ENCODE assay signal across 30 cellular contexts in the genomic region with DNA sequence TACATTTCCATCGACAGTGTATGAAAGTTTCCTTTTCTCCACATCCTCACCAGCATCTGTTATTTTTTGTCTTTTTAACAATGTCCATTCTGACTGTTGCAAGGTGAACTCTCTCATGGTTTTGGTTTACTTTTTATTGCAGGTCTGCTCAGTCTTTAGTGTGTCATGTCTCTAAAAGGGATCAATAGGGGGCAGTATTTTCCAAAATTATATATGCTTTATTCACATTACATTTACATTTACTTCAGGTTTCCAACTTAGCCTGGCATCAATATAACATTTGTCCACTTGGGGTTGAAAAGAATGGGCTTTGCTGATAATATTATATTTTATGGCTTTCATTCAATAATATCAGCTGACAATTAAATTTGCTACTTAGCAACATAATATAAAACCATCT.
A peak's percentile ranks its signal among the peaks of the same experiment; 100 is the strongest.
DNase-seq lines count a peak whose midpoint lies in the region; ATAC-seq and TF ChIP-seq lines count a peak whose summit lies in the region.
"Had no signal": no experiment of that assay in that cellular context is flagged by ENCODE, and none has a peak within 500 bp of the region (broad histone marks: within the 10 kb centered on the region; RNA-seq: fewer than 3 reads in every experiment).

No MANE protein-coding gene starts in this region.

- H3K4me3 ChIP-seq in SK-N-SH (ENCODE audit: low read depth in 2 of 2, low read length in 1 of 2): no peak overlapping the region
- H3K4me3 ChIP-seq in brain microvascular endothelial cell (ENCODE audit: low read depth, low read length): no peak overlapping the region
- H3K4me3 ChIP-seq: A549, cardiac muscle cell, coronary artery, left ventricle myocardium inferior, testis, uterus had no signal

- H3K9me3 Mint-ChIP-seq in type B pancreatic cell: no peaks in the 10 kb centered on the region
- peaks cover 1% of the 10 kb centered on the region for H3K9me3 Mint-ChIP-seq in activated CD4-positive, alpha-beta T cell treated with anti-CD3 and anti-CD28 coated beads for 36 hours (ENCODE audit: low read depth)
- H3K9me3 Mint-ChIP-seq: stimulated activated naive CD8-positive, alpha-beta T cell treated with anti-CD3 and anti-CD28 coated beads, Interleukin-15, Interleukin-2, amounts not matched to agents 100 ng/mL and 50 ng/mL, for 24 hours had no signal

- CTCF ChIA-PET in SK-N-SH (lab: Yijun Ruan, JAX): no interaction called here
- CTCF ChIA-PET in activated CD4-positive, alpha-beta T cell treated with anti-CD3 and anti-CD28 coated beads for 36 hours (lab: Charles Lee): no interaction called here

- H3K4me2 ChIP-seq in SK-N-SH: no peak overlapping the region
- H3K4me2 ChIP-seq: A549 had no signal

- no peaks in the 10 kb centered on the region for H3K36me3 Mint-ChIP-seq in type B pancreatic cell
- H3K36me3 Mint-ChIP-seq in activated CD4-positive, alpha-beta T cell treated with anti-CD3 and anti-CD28 coated beads for 36 hours (ENCODE audit: low read depth): no peaks in the 10 kb centered on the region
- H3K36me3 Mint-ChIP-seq: activated naive CD4-positive, alpha-beta T cell treated with anti-CD3 and anti-CD28 coated beads, Interleukin-2, amount 50 U/mL, for 72 hours; CD4-positive, alpha-beta memory T cell had no signal

- no peak overlapping the region for H3K27ac Mint-ChIP-seq in type B pancreatic cell
- H3K27ac Mint-ChIP-seq in activated CD4-positive, alpha-beta T cell treated with anti-CD3 and anti-CD28 coated beads for 36 hours: no peak overlapping the region
- H3K27ac Mint-ChIP-seq: activated naive CD4-positive, alpha-beta T cell treated with anti-CD3 and anti-CD28 coated beads, Interleukin-2, amount 50 U/mL, for 72 hours; CD4-positive, alpha-beta memory T cell; stimulated activated naive CD8-positive, alpha-beta T cell treated with anti-CD3 and anti-CD28 coated beads, Interleukin-15, Interleukin-2, amounts not matched to agents 100 ng/mL and 50 ng/mL, for 24 hours had no signal

- H3K4me3 Mint-ChIP-seq in type B pancreatic cell: no peak overlapping the region
- no peak overlapping the region for H3K4me3 Mint-ChIP-seq in activated CD4-positive, alpha-beta T cell treated with anti-CD3 and anti-CD28 coated beads for 36 hours
- H3K4me3 Mint-ChIP-seq: CD4-positive, alpha-beta memory T cell; stimulated activated naive CD8-positive, alpha-beta T cell treated with anti-CD3 and anti-CD28 coated beads, Interleukin-15, Interleukin-2, amounts not matched to agents 100 ng/mL and 50 ng/mL, for 24 hours had no signal

- DNase-seq in SK-N-SH: no peak
- peak; percentile 0 for DNase-seq in NCI-H1694 (lab: John Stamatoyannopoulos, UW)
- DNase-seq in brain microvascular endothelial cell: no peak
- DNase-seq in type B pancreatic cell (ENCODE audit: extremely low spot score, unreplicated experiment): no peak
- DNase-seq in hepatic stellate cell (ENCODE audit: low spot score): no peak
- no peak for DNase-seq in activated CD8-positive, alpha-beta memory T cell treated with anti-CD3 and anti-CD28 coated beads, Interleukin-2, amount 50 U/mL, for 4 hours
- no peak for DNase-seq in activated CD4-positive, alpha-beta T cell treated with anti-CD3 and anti-CD28 coated beads for 36 hours
- DNase-seq: activated T-cell treated with anti-CD3 and anti-CD28 coated beads for 4 hours; amygdala; CD4-positive, alpha-beta memory T cell; effector CD8-positive, alpha-beta T cell; erythroblast; Kasumi-1; left ventricle myocardium inferior; mesendoderm; NCI-H1048; NCI-H510A treated with DMSO at 0.1 percent for 48 hours; right cardiac atrium; SHP77; stimulated activated CD4-positive, alpha-beta T cell treated with anti-CD3 and anti-CD28 coated beads, Interleukin-1b, Interleukin-23, amount 100 ng/mL, for 48 hours; testis; uterus had no signal

- H3K27me3 ChIP-seq in SK-N-SH (ENCODE audit: insufficient read depth) (no peaks in the 10 kb centered on the region), brain microvascular endothelial cell (replicated peaks) (no peaks in the 10 kb centered on the region)
- H3K27me3 ChIP-seq: cardiac muscle cell, testis, uterus had no signal

- TF ChIP-seq RAD21 in SK-N-SH (IDR thresholded peaks at IDR 0.05; ENCODE audit: low read length): no peak

- no peak for TF ChIP-seq EP300 in SK-N-SH (IDR thresholded peaks at IDR 0.05; ENCODE audit: borderline replicate concordance in 1 of 2, low read depth in 1 of 2, low read length in 1 of 2)

- intact Hi-C loops in activated CD4-positive, alpha-beta T cell treated with anti-CD3 and anti-CD28 coated beads for 36 hours (cut with DNase I, micrococcal nuclease): no loop called here

- no peak for ATAC-seq in SK-N-SH treated with all-trans-retinoic acid at 6 μM for 48 hours
- no peak for ATAC-seq in activated CD4-positive, alpha-beta T cell treated with anti-CD3 and anti-CD28 coated beads for 36 hours
- ATAC-seq: A549; activated naive CD4-positive, alpha-beta T cell treated with anti-CD3 and anti-CD28 coated beads, Interleukin-2, amount 50 U/mL, for 72 hours; HCT116; HepG2; right cardiac atrium had no signal

- H4K20me1 ChIP-seq in SK-N-SH (ENCODE audit: insufficient read depth): no peaks in the 10 kb centered on the region

- POLR2A ChIA-PET in SK-N-SH (lab: Yijun Ruan, JAX): no interaction called here
- POLR2A ChIA-PET in activated CD4-positive, alpha-beta T cell treated with anti-CD3 and anti-CD28 coated beads for 36 hours (lab: Charles Lee): no interaction called here

- H3K9me3 ChIP-seq in SK-N-SH: 0 out of 2 replicates have a peak, but pooled peaks cover under 1% of the 10 kb centered on the region
- H3K9me3 ChIP-seq: A549, left ventricle myocardium inferior, testis, uterus had no signal

- no peak overlapping the region for H3K27ac ChIP-seq in SK-N-SH (ENCODE audit: low read depth in 2 of 2, low read length in 1 of 2)
- H3K27ac ChIP-seq in brain microvascular endothelial cell: no peak overlapping the region
- H3K27ac ChIP-seq: A549, cardiac muscle cell, coronary artery, left ventricle myocardium inferior, testis, uterus had no signal

- no peak overlapping the region for H3K9ac ChIP-seq in SK-N-SH

- no peaks in the 10 kb centered on the region for H3K4me1 ChIP-seq in SK-N-SH (ENCODE audit: control insufficient read depth in 1 of 2, insufficient read depth in 2 of 2, low read depth in 1 of 2, low read length in 1 of 2)
- H3K4me1 ChIP-seq: A549, left ventricle myocardium inferior, testis, uterus had no signal

- no peaks in the 10 kb centered on the region for H3F3A ChIP-seq in SK-N-SH (replicated peaks; ENCODE audit: insufficient read depth)

- no peaks in the 10 kb centered on the region for H3K9me2 ChIP-seq in SK-N-SH

- WGBS in SK-N-SH (ENCODE audit: low lambda C conversion rate): 0% methylated on average over 1 of the region's 1 CpG

- H3K36me3 ChIP-seq in SK-N-SH (replicated peaks in 1 of 2; ENCODE audit: control insufficient read depth in 1 of 2, insufficient read depth in 2 of 2, low read length in 1 of 2) (no peaks in the 10 kb centered on the region), brain microvascular endothelial cell (replicated peaks) (no peaks in the 10 kb centered on the region)
- H3K36me3 ChIP-seq: cardiac muscle cell, left ventricle myocardium inferior, uterus had no signal

- peak; percentile 19; the same call in 1 of the 2 replicates for TF ChIP-seq CTCF in SK-N-SH (IDR thresholded peaks at IDR 0.05)
- TF ChIP-seq CTCF in brain microvascular endothelial cell (IDR thresholded peaks at IDR 0.05; ENCODE audit: low read depth, low read length, missing control alignments): peak; percentile 1
- peak; percentile 54 for TF ChIP-seq CTCF in type B pancreatic cell (conservative IDR thresholded peaks at IDR 0.05)

- H3K27me3 Mint-ChIP-seq in type B pancreatic cell: no peaks in the 10 kb centered on the region
- no peaks in the 10 kb centered on the region for H3K27me3 Mint-ChIP-seq in activated CD4-positive, alpha-beta T cell treated with anti-CD3 and anti-CD28 coated beads for 36 hours
- H3K27me3 Mint-ChIP-seq: CD4-positive, alpha-beta memory T cell; stimulated activated naive CD8-positive, alpha-beta T cell treated with anti-CD3 and anti-CD28 coated beads, Interleukin-15, Interleukin-2, amounts not matched to agents 100 ng/mL and 50 ng/mL, for 24 hours had no signal

- in situ Hi-C loops in brain microvascular endothelial cell (cut with HindIII; ENCODE audit: low pct_ligation_motif_present, low sequenced_read_pairs): no loop called here

- no peak overlapping the region for H2AFZ ChIP-seq in SK-N-SH (ENCODE audit: low read depth)

- no peaks in the 10 kb centered on the region for H3K79me2 ChIP-seq in SK-N-SH (ENCODE audit: insufficient read depth)

- no peaks in the 10 kb centered on the region for H3K4me1 Mint-ChIP-seq in type B pancreatic cell (ENCODE audit: unreplicated experiment)
- no peaks in the 10 kb centered on the region for H3K4me1 Mint-ChIP-seq in activated CD4-positive, alpha-beta T cell treated with anti-CD3 and anti-CD28 coated beads for 36 hours
- H3K4me1 Mint-ChIP-seq: CD4-positive, alpha-beta memory T cell had no signal

TF ChIP-seq in SK-N-SH, 30 proteins besides CTCF, POLR2A, EP300 and RAD21:
- TF ChIP-seq, protein P1, sequence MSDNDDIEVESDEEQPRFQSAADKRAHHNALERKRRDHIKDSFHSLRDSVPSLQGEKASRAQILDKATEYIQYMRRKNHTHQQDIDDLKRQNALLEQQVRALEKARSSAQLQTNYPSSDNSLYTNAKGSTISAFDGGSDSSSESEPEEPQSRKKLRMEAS (IDR thresholded peaks at IDR 0.05; ENCODE audit: low read depth): no peak
- TF ChIP-seq, protein P2, sequence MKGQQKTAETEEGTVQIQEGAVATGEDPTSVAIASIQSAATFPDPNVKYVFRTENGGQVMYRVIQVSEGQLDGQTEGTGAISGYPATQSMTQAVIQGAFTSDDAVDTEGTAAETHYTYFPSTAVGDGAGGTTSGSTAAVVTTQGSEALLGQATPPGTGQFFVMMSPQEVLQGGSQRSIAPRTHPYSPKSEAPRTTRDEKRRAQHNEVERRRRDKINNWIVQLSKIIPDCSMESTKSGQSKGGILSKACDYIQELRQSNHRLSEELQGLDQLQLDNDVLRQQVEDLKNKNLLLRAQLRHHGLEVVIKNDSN (IDR thresholded peaks at IDR 0.05; ENCODE audit: borderline replicate concordance, low read depth): no peak

TF ChIP-seq in SK-N-SH treated with all-trans-retinoic acid at 6 μM for 48 hours, 23 proteins besides CTCF, POLR2A, EP300 and RAD21 (continues in another document):
- TF ChIP-seq, protein P3, sequence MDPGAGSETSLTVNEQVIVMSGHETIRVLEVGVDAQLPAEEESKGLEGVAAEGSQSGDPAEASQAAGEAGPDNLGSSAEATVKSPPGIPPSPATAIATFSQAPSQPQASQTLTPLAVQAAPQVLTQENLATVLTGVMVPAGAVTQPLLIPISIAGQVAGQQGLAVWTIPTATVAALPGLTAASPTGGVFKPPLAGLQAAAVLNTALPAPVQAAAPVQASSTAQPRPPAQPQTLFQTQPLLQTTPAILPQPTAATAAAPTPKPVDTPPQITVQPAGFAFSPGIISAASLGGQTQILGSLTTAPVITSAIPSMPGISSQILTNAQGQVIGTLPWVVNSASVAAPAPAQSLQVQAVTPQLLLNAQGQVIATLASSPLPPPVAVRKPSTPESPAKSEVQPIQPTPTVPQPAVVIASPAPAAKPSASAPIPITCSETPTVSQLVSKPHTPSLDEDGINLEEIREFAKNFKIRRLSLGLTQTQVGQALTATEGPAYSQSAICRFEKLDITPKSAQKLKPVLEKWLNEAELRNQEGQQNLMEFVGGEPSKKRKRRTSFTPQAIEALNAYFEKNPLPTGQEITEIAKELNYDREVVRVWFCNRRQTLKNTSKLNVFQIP (CRISPR knock-in tag; IDR thresholded peaks at IDR 0.05; ENCODE audit: borderline replicate concordance, low read depth): no peak
- no peak for TF ChIP-seq ISL1 (CRISPR knock-in tag; IDR thresholded peaks at IDR 0.05)

Comparison
In these comparisons a context has a peak if more than half of its experiments do, and no peak if none do; other contexts are left out.
1. CTCF ChIP-seq: peak in every context shown above with its lines; median percentile 54 in type B pancreatic cell; 19 in SK-N-SH; 1 in brain microvascular endothelial cell.